8 cellular contexts compared by ENCODE assay signal in the genomic region with DNA sequence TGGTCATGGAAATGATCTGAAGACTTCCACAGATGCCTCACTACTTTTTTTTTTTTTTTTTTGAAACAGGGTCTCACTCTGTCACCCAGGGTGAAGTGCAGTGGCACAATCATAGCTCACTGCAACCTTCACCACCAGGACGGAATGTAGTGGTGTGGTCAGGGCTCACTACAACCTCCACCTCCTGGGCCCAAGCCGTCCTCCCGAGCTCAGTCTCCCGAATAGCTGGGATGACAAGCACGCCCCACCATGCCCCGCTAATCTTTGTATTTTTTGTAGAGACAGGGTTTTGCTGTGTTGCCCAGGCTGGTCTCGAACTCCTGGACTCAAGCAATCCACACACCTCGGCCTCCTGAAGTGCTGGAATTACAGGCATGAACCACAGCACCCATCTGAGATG. TPM values are rescaled to one million over a fixed set of nuclear protein-coding genes. Genes with fewer than 3 reads are reported as not detected.
DNase-seq lines count a peak whose midpoint lies in the region; ATAC-seq, FAIRE-seq and TF ChIP-seq lines count a peak whose summit lies in the region.
"Not testable (repeated sequence)": the region's sequence is repeated elsewhere in the genome, so short reads cannot be mapped to it uniquely, and the experiment has no call there.
"Had no signal": no experiment of that assay in that cellular context is flagged by ENCODE, and none has a peak within 500 bp of the region (broad histone marks: within the 10 kb centered on the region; RNA-seq: fewer than 3 reads in every experiment).

No MANE protein-coding gene starts in this region.

- not testable (repeated sequence) for H2BK120ac ChIP-seq in H1 (replicated peaks; ENCODE audit: low read depth, low read length)

- H3K27me3 ChIP-seq in DOHH2 (ENCODE audit: control insufficient read depth, low read length); H1 (replicated peaks in 1 of 4; ENCODE audit: control insufficient read depth in 3 of 4, extremely low read depth in 1 of 4, insufficient read depth in 3 of 4, low read length in 3 of 4); psoas muscle (ENCODE audit: insufficient read depth in 3 of 3, low read length in 2 of 3); transverse colon: not testable (repeated sequence)

- peaks cover 22% of the 10 kb centered on the region for H3K23me2 ChIP-seq in H1 (ENCODE audit: low read depth, low read length)

- 87% methylated on average over 8 of the region's 8 CpGs; no CpG with 5 or more reads in 1 of the 2 experiments for WGBS in H1 (ENCODE audit: extremely low coverage in 1 of 2, insufficient coverage in 1 of 2, insufficient read length in 1 of 2, insufficient replicate concordance in 2 of 2, low coverage in 1 of 2, low lambda C conversion rate in 2 of 2, missing lambda C conversion rate in 1 of 2), 2 experiments
- 37 to 65% (median 44%) methylated on average over 8 of the region's 8 CpGs for WGBS in psoas muscle, 3 donors
- whole genome bisulfite sequencing in transverse colon (ENCODE audit: low coverage in 1 of 2), 2 donors = 42 to 44% methylated on average over 6 to 8 of the region's 8 CpGs

- TF ChIP-seq CTCF in DOHH2 (IDR thresholded peaks at IDR 0.05; ENCODE audit: low read depth, low read length, poor library complexity, severe bottlenecking); H1 (IDR thresholded peaks at IDR 0.05; ENCODE audit: control extremely low read depth in 1 of 3, insufficient read depth in 1 of 3, low read depth in 1 of 3, low read length in 3 of 3); kidney (IDR thresholded peaks at IDR 0.05; ENCODE audit: borderline replicate concordance, extremely low read depth, insufficient read depth); psoas muscle (IDR thresholded peaks at IDR 0.05); transverse colon (IDR thresholded peaks at IDR 0.05): not testable (repeated sequence)

- peak; percentile 22 for DNase-seq in activated naive CD8-positive, alpha-beta T cell treated with anti-CD3 and anti-CD28 coated beads for 36 hours
- not testable (repeated sequence) for DNase-seq in H1 (ENCODE audit: low read depth in 1 of 2, low spot score in 2 of 2); psoas muscle; transverse colon
- peak; percentile 61 for DNase-seq in kidney

- H3K27ac Mint-ChIP-seq in activated naive CD8-positive, alpha-beta T cell treated with anti-CD3 and anti-CD28 coated beads for 36 hours = not testable (repeated sequence)

- H3K9me3 ChIP-seq in DOHH2 (ENCODE audit: control insufficient read depth, insufficient read depth, low read length); H1 (ENCODE audit: insufficient read depth in 2 of 2, low read depth in 1 of 2, low read length in 1 of 2); kidney (ENCODE audit: control insufficient read depth in 1 of 2, low read length in 2 of 2); psoas muscle; transverse colon: not testable (repeated sequence)

- H2AFZ ChIP-seq in H1 (ENCODE audit: low read length) = not testable (repeated sequence)

- H4K20me1 ChIP-seq in DOHH2 (ENCODE audit: control insufficient read depth, insufficient read depth, low read depth, low read length); H1 (replicated peaks in 1 of 2; ENCODE audit: control insufficient read depth in 1 of 2, insufficient read depth in 2 of 2, low read length in 2 of 2): not testable (repeated sequence)

- H4K8ac ChIP-seq in H1 (ENCODE audit: extremely low read depth, insufficient read depth, low read length) = not testable (repeated sequence)

- peaks cover 25% of the 10 kb centered on the region for H3F3A ChIP-seq in DOHH2 (ENCODE audit: control insufficient read depth, insufficient read depth)

- H3K79me1 ChIP-seq in H1 (ENCODE audit: low read depth, low read length) = not testable (repeated sequence)

- H2BK15ac ChIP-seq in H1 (ENCODE audit: low read length) = peak overlapping the region; percentile 66; the same call in 1 of the 2 replicates

- H2BK20ac ChIP-seq in H1 (ENCODE audit: low read length) = peak overlapping the region; percentile 50; the same call in 1 of the 2 replicates

- H3K4me1 ChIP-seq in DOHH2 (ENCODE audit: control insufficient read depth, low read length) = peaks cover 75% of the 10 kb centered on the region
- peaks cover 22 to 61% (median 41%) of the 10 kb centered on the region in 4 experiments for H3K4me1 ChIP-seq in H1 (replicated peaks in 1 of 4; ENCODE audit: control insufficient read depth in 3 of 4, insufficient read depth in 4 of 4, low read length in 3 of 4)
- peaks cover 55 to 61% of the 10 kb centered on the region in 2 donors for H3K4me1 ChIP-seq in kidney (ENCODE audit: control insufficient read depth in 1 of 2, insufficient read depth in 1 of 2, low read depth in 1 of 2, low read length in 2 of 2)
- peaks cover 67% of the 10 kb centered on the region for H3K4me1 ChIP-seq in psoas muscle
- H3K4me1 ChIP-seq in transverse colon = peaks cover 40 to 81% (median 76%) of the 10 kb centered on the region in 4 donors

- 0 out of 2 replicates have a peak overlapping the region, but pooled peaks have one; percentile 86 for H2BK12ac ChIP-seq in H1 (ENCODE audit: low read depth, low read length)

- peaks cover 47% of the 10 kb centered on the region for H3K4me1 Mint-ChIP-seq in activated naive CD8-positive, alpha-beta T cell treated with anti-CD3 and anti-CD28 coated beads for 36 hours

- H3K14ac ChIP-seq in H1 (ENCODE audit: insufficient read length) = not testable (repeated sequence)

- intact Hi-C loops in kidney (cut with DNase I) (loop anchor here (10.0 kb wide), 1 partner anchor 116 kb away; a partner anchor contains a TSS), psoas muscle (cut with DNase I) (loop anchor here in 1 of 2 donors (5.0 kb wide), 1 partner anchor 199 kb away; no protein-coding TSS in a partner anchor), transverse colon (cut with DNase I; ENCODE audit: low total_unique reads) (loop anchor here (5.0 to 10.0 kb wide), 2 partner anchors 44 to 216 kb away; a partner anchor contains a TSS)

- H2AK5ac ChIP-seq in H1 (ENCODE audit: low read depth, low read length) = not testable (repeated sequence)

- ATAC-seq in psoas muscle = not testable (repeated sequence)

- not testable (repeated sequence) for H3K9me3 Mint-ChIP-seq in activated naive CD8-positive, alpha-beta T cell treated with anti-CD3 and anti-CD28 coated beads for 36 hours

- not testable (repeated sequence) for TF ChIP-seq POLR2A in H1 (IDR thresholded peaks at IDR 0.05; ENCODE audit: control extremely low read depth in 1 of 2, low read depth in 2 of 2, low read length in 2 of 2); transverse colon (IDR thresholded peaks at IDR 0.05)

- H3K27me3 Mint-ChIP-seq in activated naive CD8-positive, alpha-beta T cell treated with anti-CD3 and anti-CD28 coated beads for 36 hours = not testable (repeated sequence)

- H3K79me2 ChIP-seq in DOHH2 (ENCODE audit: control insufficient read depth, low read length) (peaks cover 81% of the 10 kb centered on the region), H1 (ENCODE audit: control insufficient read depth in 1 of 2, insufficient read depth in 2 of 2, low read length in 2 of 2) (peaks cover 10 to 74% of the 10 kb centered on the region in 2 experiments)

- POLR2A ChIA-PET in H1 (lab: Charles Lee; ENCODE audit: partially characterized antibody) = interaction anchor here (0.6 to 17.5 kb wide), 12 partner anchors 3 to 391 kb away, joined by 3 to 286 read pairs (median 5); a partner anchor contains a TSS

- in situ Hi-C loops in transverse colon (cut with MboI; ENCODE audit: low pct_ligation_motif_present in 1 of 4, low pct_unique_long_range_greater_than_20kb in 1 of 4, low sequenced_read_pairs in 3 of 4) = loop anchor here in 3 of 4 donors (10.0 to 25.0 kb wide), 3 partner anchors 116 to 199 kb away; a partner anchor contains a TSS

- H3K56ac ChIP-seq in H1 (replicated peaks; ENCODE audit: insufficient read length, low read depth, low read length) = not testable (repeated sequence)

- TF ChIP-seq EP300 in H1 (IDR thresholded peaks at IDR 0.05; ENCODE audit: borderline replicate concordance in 1 of 2, low read depth in 2 of 2, low read length in 2 of 2); transverse colon (IDR thresholded peaks at IDR 0.05; ENCODE audit: low read depth): not testable (repeated sequence)

- TF ChIP-seq RAD21 in H1 (IDR thresholded peaks at IDR 0.05 in 1 of 2, conservative IDR thresholded peaks at IDR 0.05 in 1 of 2; ENCODE audit: low read depth in 2 of 2, low read length in 2 of 2) = not testable (repeated sequence)

- peaks cover 19% of the 10 kb centered on the region for H3K36me3 Mint-ChIP-seq in activated naive CD8-positive, alpha-beta T cell treated with anti-CD3 and anti-CD28 coated beads for 36 hours

- CTCF ChIA-PET in H1 (lab: Charles Lee; ENCODE audit: partially characterized antibody) = interaction anchor here (0.7 to 11.4 kb wide), 14 partner anchors 9 to 301 kb away, joined by 3 to 109 read pairs (median 6); a partner anchor contains a TSS

- not testable (repeated sequence) for H4K91ac ChIP-seq in H1 (replicated peaks; ENCODE audit: insufficient read length, low read length)

- H3K36me3 ChIP-seq in DOHH2 (ENCODE audit: control insufficient read depth, low read length) (peaks cover 54% of the 10 kb centered on the region), kidney (ENCODE audit: control insufficient read depth in 1 of 2, insufficient read depth in 2 of 2, low read length in 2 of 2) (peaks cover 10 to 12% of the 10 kb centered on the region in 2 donors), psoas muscle (ENCODE audit: insufficient read depth in 1 of 2, low read depth in 1 of 2) (peaks cover 2 to 22% of the 10 kb centered on the region in 2 donors)
- H3K36me3 ChIP-seq in H1 (ENCODE audit: control insufficient read depth in 2 of 4, insufficient read depth in 4 of 4, low read length in 3 of 4); transverse colon: not testable (repeated sequence)

- not testable (repeated sequence) for H3K4ac ChIP-seq in H1 (replicated peaks; ENCODE audit: insufficient read length, low read depth, low read length)

- H2BK5ac ChIP-seq in H1 (ENCODE audit: low read depth, low read length) = peak overlapping the region; percentile 26; the same call in 1 of the 2 replicates

- H3K9ac ChIP-seq in H1 (replicated peaks in 1 of 4; ENCODE audit: extremely low read depth in 1 of 4, low read depth in 3 of 4, low read length in 3 of 4) = not testable (repeated sequence)
- H3K9ac ChIP-seq in kidney (ENCODE audit: low read length in 2 of 2) = peak overlapping the region in 1 of 2 donors; percentile 99

- H3K4me3 Mint-ChIP-seq in activated naive CD8-positive, alpha-beta T cell treated with anti-CD3 and anti-CD28 coated beads for 36 hours = not testable (repeated sequence)

- peak overlapping the region; percentile 100 for H3K4me3 ChIP-seq in DOHH2 (ENCODE audit: low read length)
- H3K4me3 ChIP-seq in H1 (ENCODE audit: extremely low read depth in 1 of 4, insufficient read depth in 2 of 4, low read depth in 3 of 4, low read length in 4 of 4) = not testable (repeated sequence)
- peak overlapping the region; percentile 92 to 93 for H3K4me3 ChIP-seq in kidney (ENCODE audit: low read length in 2 of 2)
- H3K4me3 ChIP-seq in psoas muscle = peak overlapping the region; percentile 99
- H3K4me3 ChIP-seq in transverse colon = peak overlapping the region in 2 of 4 donors; percentile 68 to 84

- peak overlapping the region; percentile 92 for H3K4me2 ChIP-seq in DOHH2 (ENCODE audit: low read length)
- H3K4me2 ChIP-seq in H1 (ENCODE audit: insufficient read depth in 1 of 2, low read depth in 2 of 2, low read length in 2 of 2) = peak overlapping the region in 1 of 2 experiments; percentile 87; a peak in 1 of 4 replicates

- peak overlapping the region; percentile 93 for H3K27ac ChIP-seq in DOHH2 (ENCODE audit: low read depth, low read length)
- not testable (repeated sequence) for H3K27ac ChIP-seq in H1 (ENCODE audit: low read depth, low read length)
- peak overlapping the region; percentile 99 to 100 for H3K27ac ChIP-seq in kidney (ENCODE audit: low read depth in 2 of 2, low read length in 2 of 2)
- H3K27ac ChIP-seq in psoas muscle = peak overlapping the region; percentile 88
- peak overlapping the region; percentile 94 to 99 (median 98) for H3K27ac ChIP-seq in transverse colon

- H3K23ac ChIP-seq in H1 (ENCODE audit: insufficient read length) = not testable (repeated sequence)

- FAIRE-seq in H1 (lab: Jason Lieb, UNC); kidney (lab: Jason Lieb, UNC): not testable (repeated sequence)

- not testable (repeated sequence) for H3K9me2 ChIP-seq in DOHH2 (replicated peaks; ENCODE audit: control insufficient read depth, low read length)

- H4K5ac ChIP-seq in H1 (ENCODE audit: insufficient read length, low read depth, low read length) = not testable (repeated sequence)

- H3K18ac ChIP-seq in H1 (ENCODE audit: extremely low read depth, low read length) = not testable (repeated sequence)

RNA-seq across cellular contexts. Expression of a gene that starts 3.3 kb away (rescaled TPM):
- 10 to 100 TPM; 44.8 to 49.1 TPM for total RNA-seq in activated naive CD8-positive, alpha-beta T cell treated with anti-CD3 and anti-CD28 coated beads for 36 hours
- total RNA-seq in H1 (2021; fragmentation: NEBNext Ultra II Directional; extraction: Animal tissue kit (Norgen Biotek cat#: 25700)) = 42.1 and 45.8 TPM in 2 replicates
- polyA plus RNA-seq in H1 (2011; rRNA removed) (28.7 and 48.7 TPM in 2 replicates), kidney (ENCODE audit: insufficient read depth, low read depth, low replicate concordance) (99.6 TPM), psoas muscle (100 to 1,000 TPM in 1 of 3 donors, 10 to 100 TPM in 2; 53.7 to 117 (median 65.4) TPM)
- polyA plus RNA-seq in H1 (2011; cell fraction: cytosol; rRNA removed) = 29.1 TPM
- 46.5 TPM for polyA plus RNA-seq in H1 (2011; cell fraction: nucleus; rRNA removed)
- polyA plus RNA-seq in H1 (2012, experiment 1 of 2) = 40.7 to 46.5 TPM (median 44.7 TPM) in 4 replicates
- 56.1 TPM for polyA plus RNA-seq in H1 (2012, experiment 2 of 2)
- polyA plus RNA-seq in H1 (2013, experiment 1 of 2) = 75.2 TPM
- polyA plus RNA-seq in H1 (2013, experiment 2 of 2) = 89.3 TPM
- polyA minus RNA-seq in H1 (2011; rRNA and poly(A)+ RNA removed) = 33.4 and 50.9 TPM in 2 replicates
- 28.5 TPM for polyA minus RNA-seq in H1 (2011; cell fraction: cytosol; rRNA and poly(A)+ RNA removed)
- polyA minus RNA-seq in H1 (2011; cell fraction: nucleus; rRNA and poly(A)+ RNA removed) = 29.2 TPM
- total RNA-seq in kidney (186 TPM), psoas muscle (100 to 1,000 TPM in 3 of 4 donors, 10 to 100 TPM in 1; 38.8 to 224 (median 127) TPM), transverse colon (100 to 1,000 TPM; 229 to 317 (median 258) TPM)

RNA-seq across cellular contexts. Expression of a gene that starts 28.1 kb away (rescaled TPM):
- total RNA-seq in activated naive CD8-positive, alpha-beta T cell treated with anti-CD3 and anti-CD28 coated beads for 36 hours = under 1 TPM; 0.10 to 0.52 TPM
- 25.5 and 32.5 TPM in 2 replicates for total RNA-seq in H1 (2021; fragmentation: NEBNext Ultra II Directional; extraction: Animal tissue kit (Norgen Biotek cat#: 25700))
- polyA plus RNA-seq in H1 (2011; rRNA removed) (23.1 and 38.1 TPM in 2 replicates), kidney (ENCODE audit: insufficient read depth, low read depth, low replicate concordance) (2.9 TPM), psoas muscle (under 1 TPM in 2 of 3 donors, not detected in 1; 0.20 to 0.39 TPM)
- polyA plus RNA-seq in H1 (2011; cell fraction: cytosol; rRNA removed) = 30.4 TPM
- polyA plus RNA-seq in H1 (2011; cell fraction: nucleus; rRNA removed) = 49.3 TPM
- 22.6 to 29.6 TPM (median 26.3 TPM) in 4 replicates for polyA plus RNA-seq in H1 (2012, experiment 1 of 2)
- polyA plus RNA-seq in H1 (2012, experiment 2 of 2) = 28.8 TPM
- 18.8 TPM for polyA plus RNA-seq in H1 (2013, experiment 1 of 2)
- 18.5 TPM for polyA plus RNA-seq in H1 (2013, experiment 2 of 2)
- polyA minus RNA-seq in H1 (2011; rRNA and poly(A)+ RNA removed) = 22.1 and 28.7 TPM in 2 replicates
- 17.8 TPM for polyA minus RNA-seq in H1 (2011; cell fraction: cytosol; rRNA and poly(A)+ RNA removed)
- polyA minus RNA-seq in H1 (2011; cell fraction: nucleus; rRNA and poly(A)+ RNA removed) = 17.7 TPM
- total RNA-seq in kidney (2.5 TPM), psoas muscle (not detected), transverse colon (100 to 1,000 TPM; 142 to 373 (median 198) TPM)
- total RNA-seq: activated CD4-positive, alpha-beta T cell treated with anti-CD3 and anti-CD28 coated beads, Interleukin-2, amount 10 ng/mL, durations not matched to agents 7 days and 5 days; activated T-cell treated with anti-CD3 and anti-CD28 coated beads, Interleukin-2, amount 50 U/mL, for 4 hours had no signal

RNA-seq across cellular contexts. Expression of a gene that starts 36.8 kb away (rescaled TPM):
- total RNA-seq in activated naive CD8-positive, alpha-beta T cell treated with anti-CD3 and anti-CD28 coated beads for 36 hours = 1 to 10 TPM; 2.7 to 3.7 TPM
- 85.5 and 89.0 TPM in 2 replicates for total RNA-seq in H1 (2021; fragmentation: NEBNext Ultra II Directional; extraction: Animal tissue kit (Norgen Biotek cat#: 25700))
- polyA plus RNA-seq in H1 (2011; rRNA removed) = 156 and 192 TPM in 2 replicates
- 97.5 TPM for polyA plus RNA-seq in H1 (2011; cell fraction: cytosol; rRNA removed)
- polyA plus RNA-seq in H1 (2011; cell fraction: nucleus; rRNA removed) = 220 TPM
- 83.5 to 112 TPM (median 108 TPM) in 4 replicates for polyA plus RNA-seq in H1 (2012, experiment 1 of 2)
- 95.0 TPM for polyA plus RNA-seq in H1 (2012, experiment 2 of 2)
- 112 TPM for polyA plus RNA-seq in H1 (2013, experiment 1 of 2)
- polyA plus RNA-seq in H1 (2013, experiment 2 of 2) = 115 TPM
- polyA minus RNA-seq in H1 (2011; rRNA and poly(A)+ RNA removed) = 117 and 161 TPM in 2 replicates
- 49.3 TPM for polyA minus RNA-seq in H1 (2011; cell fraction: cytosol; rRNA and poly(A)+ RNA removed)
- polyA minus RNA-seq in H1 (2011; cell fraction: nucleus; rRNA and poly(A)+ RNA removed) = 76.1 TPM
- total RNA-seq in kidney = 452 TPM
- 225 TPM for polyA plus RNA-seq in kidney (ENCODE audit: insufficient read depth, low read depth, low replicate concordance)
- total RNA-seq in psoas muscle = under 1 TPM; 0.30 to 0.57 (median 0.48) TPM
- polyA plus RNA-seq in psoas muscle = under 1 TPM; 0.03 to 0.39 (median 0.31) TPM
- total RNA-seq in transverse colon = 100 to 1,000 TPM; 151 to 757 (median 502) TPM

RNA-seq across cellular contexts. Expression of a gene that starts 45.4 kb away (rescaled TPM):
- total RNA-seq in activated naive CD8-positive, alpha-beta T cell treated with anti-CD3 and anti-CD28 coated beads for 36 hours = 1 to 10 TPM; 1.1 to 1.5 TPM
- total RNA-seq in H1 (2021; fragmentation: NEBNext Ultra II Directional; extraction: Animal tissue kit (Norgen Biotek cat#: 25700)) = 6.3 and 6.7 TPM in 2 replicates
- 5.1 and 9.2 TPM in 2 replicates for polyA plus RNA-seq in H1 (2011; rRNA removed)
- polyA plus RNA-seq in H1 (2011; cell fraction: cytosol; rRNA removed) = 4.2 TPM
- polyA plus RNA-seq in H1 (2011; cell fraction: nucleus; rRNA removed) = 7.9 TPM
- 27.4 to 39.4 TPM (median 31.7 TPM) in 4 replicates for polyA plus RNA-seq in H1 (2012, experiment 1 of 2)
- 11.0 TPM for polyA plus RNA-seq in H1 (2012, experiment 2 of 2)
- 11.7 TPM for polyA plus RNA-seq in H1 (2013, experiment 1 of 2)
- 13.4 TPM for polyA plus RNA-seq in H1 (2013, experiment 2 of 2)
- 2.2 and 3.2 TPM in 2 replicates for polyA minus RNA-seq in H1 (2011; rRNA and poly(A)+ RNA removed)
- polyA minus RNA-seq in H1 (2011; cell fraction: cytosol; rRNA and poly(A)+ RNA removed) = 3.6 TPM
- polyA minus RNA-seq in H1 (2011; cell fraction: nucleus; rRNA and poly(A)+ RNA removed) = 7.4 TPM
- total RNA-seq in kidney = 114 TPM
- polyA plus RNA-seq in kidney (ENCODE audit: insufficient read depth, low read depth, low replicate concordance) = 77.8 TPM
- 10 to 100 TPM; 23.7 to 38.6 (median 34.1) TPM for total RNA-seq in psoas muscle
- polyA plus RNA-seq in psoas muscle = 10 to 100 TPM; 15.3 to 38.8 (median 34.5) TPM
- total RNA-seq in transverse colon = 100 to 1,000 TPM; 148 to 367 (median 208) TPM
- total RNA-seq: activated CD4-positive, alpha-beta T cell treated with anti-CD3 and anti-CD28 coated beads, Interleukin-2, amount 10 ng/mL, durations not matched to agents 7 days and 5 days had no signal

Comparison
In these comparisons a context has a peak if more than half of its experiments do, and no peak if none do; other contexts are left out.
1. RNA of a gene that starts 36.8 kb away (total RNA-seq): 151 to 757 TPM in transverse colon, 452 TPM in kidney (single experiment) and 85.5 to 89.0 TPM in H1; 2.7 to 3.7 TPM in activated naive CD8-positive, alpha-beta T cell treated with anti-CD3 and anti-CD28 coated beads for 36 hours and 0.30 to 0.57 TPM in psoas muscle; every median in the first group is over 10 times any median in the second.